Comparison of ENCODE assay signal across 33 cellular contexts in the genomic region with DNA sequence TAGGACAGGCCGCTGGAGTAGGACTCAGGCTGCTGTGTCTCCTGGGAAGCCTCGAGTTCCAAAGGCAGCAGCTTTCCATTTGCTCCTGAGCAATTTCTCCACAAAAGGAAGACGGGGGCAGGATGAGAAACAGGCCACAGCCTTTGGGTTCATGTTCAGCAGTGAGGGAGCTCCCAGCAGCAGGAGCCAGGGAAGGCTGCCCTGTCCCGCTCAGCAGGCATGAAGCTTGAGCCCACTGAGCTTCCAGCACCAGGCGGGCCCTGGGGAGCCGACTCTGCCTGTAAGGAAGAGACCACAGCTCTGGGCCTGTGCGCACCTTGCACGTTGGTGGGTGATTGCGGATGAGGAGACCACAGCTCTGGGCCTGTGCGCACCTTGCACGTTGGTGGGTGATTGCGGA.
"Had no signal": no experiment of that assay in that cellular context is flagged by ENCODE, and none has a peak within 500 bp of the region (broad histone marks: within the 10 kb centered on the region; RNA-seq: fewer than 3 reads in every experiment).

No MANE protein-coding gene starts in this region.

- FAIRE-seq: astrocyte, bronchial epithelial cell had no signal

- DNase-seq: activated effector memory CD4-positive, alpha-beta T cell treated with anti-CD3 and anti-CD28 coated beads, Interleukin-2, amount 50 U/mL, for 16 hours; activated effector memory CD4-positive, alpha-beta T cell treated with Interleukin-2 at 50 U/mL for 16 hours; activated gamma-delta T cell; activated gamma-delta T cell treated with Interleukin-2 at 50 U/mL for 16 hours; activated naive CD4-positive, alpha-beta T cell; activated naive CD4-positive, alpha-beta T cell treated with anti-CD3 and anti-CD28 coated beads for 36 hours; activated naive CD4-positive, alpha-beta T cell treated with anti-CD3 and anti-CD28 coated beads, Interleukin-2, amount 10 ng/mL, durations not matched to agents 7 days and 5 days; activated naive CD4-positive, alpha-beta T cell treated with anti-CD3 and anti-CD28 coated beads, Interleukin-2, amount 50 U/mL, for 16 hours; activated naive CD4-positive, alpha-beta T cell treated with Interleukin-2 at 50 U/mL for 16 hours; activated naive CD8-positive, alpha-beta T cell treated with anti-CD3 and anti-CD28 coated beads for 36 hours; activated naive CD8-positive, alpha-beta T cell treated with anti-CD3 and anti-CD28 coated beads, Interleukin-2, amount 10 ng/mL, durations not matched to agents 7 days and 5 days; activated naive CD8-positive, alpha-beta T cell treated with anti-CD3 and anti-CD28 coated beads, Interleukin-2, amount 50 U/mL, for 24 hours; activated T-cell treated with anti-CD3 and anti-CD28 coated beads for 4 hours; activated T-cell treated with anti-CD3 and anti-CD28 coated beads, Interleukin-2, amount 50 U/mL, for 1 hour; activated T-cell treated with anti-CD3 and anti-CD28 coated beads, Interleukin-2, amount 50 U/mL, for 24 hours; activated T-cell treated with anti-CD3 and anti-CD28 coated beads, Interleukin-2, amount 50 U/mL, for 4 hours; activated T-cell treated with anti-CD3 and anti-CD28 coated beads, Interleukin-2, amount 50 U/mL, for 48 hours; activated T-cell treated with anti-CD3 and anti-CD28 coated beads, Interleukin-2, amount 50 U/mL, for 72 hours; adrenal gland; amniotic stem cell; amygdala; anterior cingulate cortex; aorta; body of pancreas; brain microvascular endothelial cell; caudate nucleus; central memory CD4-positive, alpha-beta T cell; cerebellar nuclear complex had no signal

- H3K36me3 ChIP-seq: adrenal gland, ascending aorta, brain microvascular endothelial cell, breast epithelium, cardiac muscle cell had no signal

- H3K27ac ChIP-seq: adrenal gland, ascending aorta, body of pancreas, brain microvascular endothelial cell, breast epithelium, cardiac muscle cell had no signal

- H3K4me1 ChIP-seq: ascending aorta, breast epithelium had no signal

- H3K27me3 ChIP-seq: adrenal gland, ascending aorta, body of pancreas, brain microvascular endothelial cell, cardiac muscle cell had no signal

- H3K4me3 ChIP-seq: adrenal gland, ascending aorta, body of pancreas, breast epithelium, cardiac muscle cell had no signal

- H3K9me3 ChIP-seq: adrenal gland, ascending aorta, body of pancreas, breast epithelium had no signal
